14 cellular contexts compared by ENCODE assay signal in genomic region chr1:109906839-109907180, GRCh38. TPM values are rescaled to one million over a fixed set of nuclear protein-coding genes. Genes with fewer than 3 reads are reported as not detected.
DNase-seq lines count a peak whose midpoint lies in the region; ATAC-seq and TF ChIP-seq lines count a peak whose summit lies in the region.
"Had no signal": no experiment of that assay in that cellular context is flagged by ENCODE, and none has a peak within 500 bp of the region (broad histone marks: within the 10 kb centered on the region; RNA-seq: fewer than 3 reads in every experiment).

No MANE protein-coding gene starts in this region.

- H3K4me1 Mint-ChIP-seq in activated naive CD4-positive, alpha-beta T cell treated with anti-CD3 and anti-CD28 coated beads, Interleukin-2, amount 10 ng/mL, durations not matched to agents 7 days and 5 days: peaks cover 57% of the 10 kb centered on the region
- peaks cover 36% of the 10 kb centered on the region for H3K4me1 Mint-ChIP-seq in activated naive CD4-positive, alpha-beta T cell treated with anti-CD3 and anti-CD28 coated beads for 36 hours (ENCODE audit: low read depth)
- peaks cover 45 to 50% (median 45%) of the 10 kb centered on the region in 3 donors for H3K4me1 Mint-ChIP-seq in T-cell
- H3K4me1 Mint-ChIP-seq in dendritic cell treated with granulocyte-macrophage colony-stimulating factor and Interleukin-4, amounts not matched to agents 40 ng/mL and 50 ng/mL, for 4 days (ENCODE audit: low read depth): peaks cover 61% of the 10 kb centered on the region
- peaks cover 74 to 87% of the 10 kb centered on the region in 2 donors for H3K4me1 Mint-ChIP-seq in stimulated activated naive B cell treated with anti-CD40 and anti-IgM and Interleukin-4, amounts not matched to agents 10 μg/mL and 1 μg/mL and 100 μg/mL, for 72 hours

- DNase-seq in activated naive CD4-positive, alpha-beta T cell treated with anti-CD3 and anti-CD28 coated beads, Interleukin-2, amount 10 ng/mL, durations not matched to agents 7 days and 5 days: no peak
- DNase-seq in activated naive CD4-positive, alpha-beta T cell treated with anti-CD3 and anti-CD28 coated beads for 36 hours: no peak
- DNase-seq in T-cell: no peak
- no peak for DNase-seq in stimulated activated naive B cell treated with anti-CD40 and anti-IgM and Interleukin-4, amounts not matched to agents 10 μg/mL and 1 μg/mL and 100 μg/mL, for 72 hours
- no peak for DNase-seq in epidermal melanocyte (ENCODE audit: insufficient read length, low spot score)
- DNase-seq in GM10248 (ENCODE audit: extremely low spot score): no peak
- DNase-seq: amniotic stem cell, COR-L47, left cardiac atrium, MG63, NCI-H774 had no signal

- peaks cover 13% of the 10 kb centered on the region for H3K36me3 Mint-ChIP-seq in activated naive CD4-positive, alpha-beta T cell treated with anti-CD3 and anti-CD28 coated beads, Interleukin-2, amount 10 ng/mL, durations not matched to agents 7 days and 5 days
- no peaks in the 10 kb centered on the region for H3K36me3 Mint-ChIP-seq in activated naive CD4-positive, alpha-beta T cell treated with anti-CD3 and anti-CD28 coated beads for 36 hours (ENCODE audit: low read depth)
- H3K36me3 Mint-ChIP-seq in T-cell: no peaks in the 10 kb centered on the region
- no peaks in the 10 kb centered on the region for H3K36me3 Mint-ChIP-seq in dendritic cell treated with granulocyte-macrophage colony-stimulating factor and Interleukin-4, amounts not matched to agents 40 ng/mL and 50 ng/mL, for 4 days (ENCODE audit: low read depth)
- peaks cover 7 to 25% of the 10 kb centered on the region in 2 donors for H3K36me3 Mint-ChIP-seq in stimulated activated naive B cell treated with anti-CD40 and anti-IgM and Interleukin-4, amounts not matched to agents 10 μg/mL and 1 μg/mL and 100 μg/mL, for 72 hours
- H3K36me3 Mint-ChIP-seq: neural progenitor cell had no signal

- no peak overlapping the region for H3K4me3 Mint-ChIP-seq in activated naive CD4-positive, alpha-beta T cell treated with anti-CD3 and anti-CD28 coated beads, Interleukin-2, amount 10 ng/mL, durations not matched to agents 7 days and 5 days
- H3K4me3 Mint-ChIP-seq in activated naive CD4-positive, alpha-beta T cell treated with anti-CD3 and anti-CD28 coated beads for 36 hours: no peak overlapping the region
- H3K4me3 Mint-ChIP-seq in T-cell: peak overlapping the region in 1 of 3 donors; percentile 70
- no peak overlapping the region for H3K4me3 Mint-ChIP-seq in dendritic cell treated with granulocyte-macrophage colony-stimulating factor and Interleukin-4, amounts not matched to agents 40 ng/mL and 50 ng/mL, for 4 days
- peak overlapping the region in 1 of 2 donors; percentile 30 for H3K4me3 Mint-ChIP-seq in stimulated activated naive B cell treated with anti-CD40 and anti-IgM and Interleukin-4, amounts not matched to agents 10 μg/mL and 1 μg/mL and 100 μg/mL, for 72 hours
- H3K4me3 Mint-ChIP-seq: neural progenitor cell had no signal

- TF ChIP-seq CTCF in GM10248 (IDR thresholded peaks at IDR 0.05; ENCODE audit: control extremely low read depth, extremely low read depth, low read depth, missing control alignments): no peak

- CTCF ChIA-PET in activated naive CD4-positive, alpha-beta T cell treated with anti-CD3 and anti-CD28 coated beads, Interleukin-2, amount 10 ng/mL, durations not matched to agents 7 days and 5 days (lab: Charles Lee): interaction anchor here (0.8 to 2.7 kb wide), 5 partner anchors 10 to 130 kb away, joined by 3 to 16 read pairs (median 5); no protein-coding TSS in a partner anchor
- CTCF ChIA-PET in activated naive CD4-positive, alpha-beta T cell treated with anti-CD3 and anti-CD28 coated beads for 36 hours (lab: Charles Lee): interaction anchor here (1.1 to 1.4 kb wide), 4 partner anchors 14 to 116 kb away, joined by 3 to 4 read pairs (median 4); no protein-coding TSS in a partner anchor
- CTCF ChIA-PET in T-cell (lab: Charles Lee) (no interaction called here), GM10248 (lab: Yijun Ruan, JAX) (interaction anchor here (0.6 to 2.9 kb wide), 4 partner anchors 11 to 361 kb away, joined by 3 to 18 read pairs (median 4); partner anchors contain the start of gene AHCYL1)

- peaks cover 52% of the 10 kb centered on the region for H3K27me3 Mint-ChIP-seq in activated naive CD4-positive, alpha-beta T cell treated with anti-CD3 and anti-CD28 coated beads, Interleukin-2, amount 10 ng/mL, durations not matched to agents 7 days and 5 days
- no peaks in the 10 kb centered on the region for H3K27me3 Mint-ChIP-seq in activated naive CD4-positive, alpha-beta T cell treated with anti-CD3 and anti-CD28 coated beads for 36 hours (ENCODE audit: low read depth)
- peaks cover 0 to 8% of the 10 kb centered on the region in 2 donors for H3K27me3 Mint-ChIP-seq in T-cell
- H3K27me3 Mint-ChIP-seq in dendritic cell treated with granulocyte-macrophage colony-stimulating factor and Interleukin-4, amounts not matched to agents 40 ng/mL and 50 ng/mL, for 4 days: peaks cover 62% of the 10 kb centered on the region
- peaks cover 0 to 10% of the 10 kb centered on the region in 2 donors for H3K27me3 Mint-ChIP-seq in stimulated activated naive B cell treated with anti-CD40 and anti-IgM and Interleukin-4, amounts not matched to agents 10 μg/mL and 1 μg/mL and 100 μg/mL, for 72 hours

- peak overlapping the region; percentile 93 for H3K27ac Mint-ChIP-seq in activated naive CD4-positive, alpha-beta T cell treated with anti-CD3 and anti-CD28 coated beads, Interleukin-2, amount 10 ng/mL, durations not matched to agents 7 days and 5 days
- H3K27ac Mint-ChIP-seq in activated naive CD4-positive, alpha-beta T cell treated with anti-CD3 and anti-CD28 coated beads for 36 hours: no peak overlapping the region
- peak overlapping the region; percentile 40 to 97 for H3K27ac Mint-ChIP-seq in T-cell
- peak overlapping the region; percentile 77 for H3K27ac Mint-ChIP-seq in dendritic cell treated with granulocyte-macrophage colony-stimulating factor and Interleukin-4, amounts not matched to agents 40 ng/mL and 50 ng/mL, for 4 days
- peak overlapping the region; percentile 99 for H3K27ac Mint-ChIP-seq in stimulated activated naive B cell treated with anti-CD40 and anti-IgM and Interleukin-4, amounts not matched to agents 10 μg/mL and 1 μg/mL and 100 μg/mL, for 72 hours
- H3K27ac Mint-ChIP-seq: neural progenitor cell had no signal

- POLR2A ChIA-PET in T-cell (lab: Charles Lee): interaction anchor here in 1 of 2 donors (0.5 kb wide), 1 partner anchor 1247 kb away, joined by 4 read pairs; no protein-coding TSS in a partner anchor
- POLR2A ChIA-PET in GM10248 (lab: Yijun Ruan, JAX): interaction anchor here (0.7 kb wide), 1 partner anchor 12 kb away, joined by 3 read pairs; no protein-coding TSS in a partner anchor

- H3K9me3 Mint-ChIP-seq in activated naive CD4-positive, alpha-beta T cell treated with anti-CD3 and anti-CD28 coated beads, Interleukin-2, amount 10 ng/mL, durations not matched to agents 7 days and 5 days: no peaks in the 10 kb centered on the region
- no peaks in the 10 kb centered on the region for H3K9me3 Mint-ChIP-seq in activated naive CD4-positive, alpha-beta T cell treated with anti-CD3 and anti-CD28 coated beads for 36 hours
- H3K9me3 Mint-ChIP-seq in T-cell: no peaks in the 10 kb centered on the region
- H3K9me3 Mint-ChIP-seq in dendritic cell treated with granulocyte-macrophage colony-stimulating factor and Interleukin-4, amounts not matched to agents 40 ng/mL and 50 ng/mL, for 4 days: no peaks in the 10 kb centered on the region
- peaks cover 0 to 3% of the 10 kb centered on the region in 2 donors for H3K9me3 Mint-ChIP-seq in stimulated activated naive B cell treated with anti-CD40 and anti-IgM and Interleukin-4, amounts not matched to agents 10 μg/mL and 1 μg/mL and 100 μg/mL, for 72 hours

- ATAC-seq in T-cell (replicated peaks in 1 of 4) (no peak), HG03039 (IDR thresholded peaks at IDR 0.05; ENCODE audit: unreplicated experiment) (no peak)
- no peak for ATAC-seq in stimulated activated naive B cell treated with anti-CD40 and anti-IgM and Interleukin-4, amounts not matched to agents 10 μg/mL and 1 μg/mL and 100 μg/mL, for 72 hours (replicated peaks)
- ATAC-seq: left cardiac atrium had no signal

- intact Hi-C loops in activated naive CD4-positive, alpha-beta T cell treated with anti-CD3 and anti-CD28 coated beads for 36 hours (cut with micrococcal nuclease): loop anchor here (1.0 to 5.0 kb wide), 5 partner anchors 17 to 405 kb away; no protein-coding TSS in a partner anchor
- intact Hi-C loops in dendritic cell treated with granulocyte-macrophage colony-stimulating factor and Interleukin-4, amounts not matched to agents 40 ng/mL and 50 ng/mL, for 4 days (cut with micrococcal nuclease): loop anchor here (5.0 kb wide), 1 partner anchor 85 kb away; no protein-coding TSS in a partner anchor

RNA-seq across cellular contexts. Expression of gene CSF1, which starts 3.8 kb away (rescaled TPM):
- total RNA-seq in activated naive CD4-positive, alpha-beta T cell treated with anti-CD3 and anti-CD28 coated beads for 36 hours: 10 to 100 TPM; 12.0 to 13.5 TPM
- 1 to 10 TPM; 4.8 to 9.5 (median 8.3) TPM for total RNA-seq in T-cell

Comparison
In these comparisons a context has a peak if more than half of its experiments do, and no peak if none do; other contexts are left out.
1. CTCF ChIA-PET loops: an anchor here in activated naive CD4-positive, alpha-beta T cell treated with anti-CD3 and anti-CD28 coated beads, Interleukin-2, amount 10 ng/mL, durations not matched to agents 7 days and 5 days (0.8 to 2.7 kb wide), activated naive CD4-positive, alpha-beta T cell treated with anti-CD3 and anti-CD28 coated beads for 36 hours (1.1 to 1.4 kb wide) and GM10248 (0.6 to 2.9 kb wide); none called in T-cell.